ENCODE assay signal across 27 cellular contexts in genomic region chr11:121927789-121928188, GRCh38.
"Had no signal": no experiment of that assay in that cellular context is flagged by ENCODE, and none has a peak within 500 bp of the region (broad histone marks: within the 10 kb centered on the region; RNA-seq: fewer than 3 reads in every experiment).

No MANE protein-coding gene starts in this region.

- H3K27ac ChIP-seq: esophagus squamous epithelium, VCaP had no signal

- H3K36me3 Mint-ChIP-seq: activated naive CD4-positive, alpha-beta T cell treated with anti-CD3 and anti-CD28 coated beads, Interleukin-2, amount 10 ng/mL, durations not matched to agents 7 days and 5 days; activated naive CD4-positive, alpha-beta T cell treated with anti-CD3 and anti-CD28 coated beads, Interleukin-2, amount 50 U/mL, for 72 hours; activated naive CD8-positive, alpha-beta T cell treated with anti-CD3 and anti-CD28 coated beads, Interleukin-2, amount 10 ng/mL, durations not matched to agents 7 days and 5 days; WTC11 had no signal

- H3K9me3 ChIP-seq: esophagus squamous epithelium had no signal

- H3K27ac Mint-ChIP-seq: activated CD4-positive, alpha-beta memory T cell treated with anti-CD3 and anti-CD28 coated beads, Interleukin-2, amount 10 ng/mL, durations not matched to agents 7 days and 5 days; activated CD4-positive, alpha-beta T cell treated with anti-CD3 and anti-CD28 coated beads, Interleukin-2, amount 10 ng/mL, durations not matched to agents 7 days and 5 days; activated naive CD4-positive, alpha-beta T cell treated with anti-CD3 and anti-CD28 coated beads, Interleukin-2, amount 10 ng/mL, durations not matched to agents 7 days and 5 days; activated naive CD4-positive, alpha-beta T cell treated with anti-CD3 and anti-CD28 coated beads, Interleukin-2, amount 50 U/mL, for 72 hours; activated naive CD8-positive, alpha-beta T cell treated with anti-CD3 and anti-CD28 coated beads, Interleukin-2, amount 10 ng/mL, durations not matched to agents 7 days and 5 days; activated T-cell treated with anti-CD3 and anti-CD28 coated beads, Interleukin-2, amount 50 U/mL, for 24 hours; activated T-cell treated with anti-CD3 and anti-CD28 coated beads, Interleukin-2, amount 50 U/mL, for 72 hours; effector memory CD8-positive, alpha-beta T cell; WTC11 had no signal

- H3K4me3 Mint-ChIP-seq: activated CD4-positive, alpha-beta memory T cell treated with anti-CD3 and anti-CD28 coated beads, Interleukin-2, amount 10 ng/mL, durations not matched to agents 7 days and 5 days; activated CD4-positive, alpha-beta T cell treated with anti-CD3 and anti-CD28 coated beads, Interleukin-2, amount 10 ng/mL, durations not matched to agents 7 days and 5 days; activated naive CD4-positive, alpha-beta T cell treated with anti-CD3 and anti-CD28 coated beads, Interleukin-2, amount 10 ng/mL, durations not matched to agents 7 days and 5 days; activated naive CD8-positive, alpha-beta T cell treated with anti-CD3 and anti-CD28 coated beads, Interleukin-2, amount 10 ng/mL, durations not matched to agents 7 days and 5 days; activated T-cell treated with anti-CD3 and anti-CD28 coated beads, Interleukin-2, amount 50 U/mL, for 24 hours; activated T-cell treated with anti-CD3 and anti-CD28 coated beads, Interleukin-2, amount 50 U/mL, for 72 hours; effector memory CD8-positive, alpha-beta T cell; WTC11 had no signal

- H3K9me3 Mint-ChIP-seq: activated CD4-positive, alpha-beta memory T cell treated with anti-CD3 and anti-CD28 coated beads, Interleukin-2, amount 10 ng/mL, durations not matched to agents 7 days and 5 days; activated CD4-positive, alpha-beta T cell treated with anti-CD3 and anti-CD28 coated beads, Interleukin-2, amount 10 ng/mL, durations not matched to agents 7 days and 5 days; activated naive CD4-positive, alpha-beta T cell treated with anti-CD3 and anti-CD28 coated beads, Interleukin-2, amount 10 ng/mL, durations not matched to agents 7 days and 5 days; activated naive CD4-positive, alpha-beta T cell treated with anti-CD3 and anti-CD28 coated beads, Interleukin-2, amount 50 U/mL, for 72 hours; activated naive CD8-positive, alpha-beta T cell treated with anti-CD3 and anti-CD28 coated beads, Interleukin-2, amount 10 ng/mL, durations not matched to agents 7 days and 5 days; activated T-cell treated with anti-CD3 and anti-CD28 coated beads, Interleukin-2, amount 50 U/mL, for 24 hours; activated T-cell treated with anti-CD3 and anti-CD28 coated beads, Interleukin-2, amount 50 U/mL, for 72 hours had no signal

- H3K27me3 ChIP-seq: esophagus squamous epithelium had no signal

- H3K4me3 ChIP-seq: esophagus squamous epithelium had no signal

- ATAC-seq: activated naive CD4-positive, alpha-beta T cell treated with anti-CD3 and anti-CD28 coated beads, Interleukin-2, amount 50 U/mL, for 72 hours; activated T-cell treated with anti-CD3 and anti-CD28 coated beads, Interleukin-2, amount 50 U/mL, for 72 hours; effector memory CD8-positive, alpha-beta T cell had no signal

- DNase-seq: activated CD4-positive, alpha-beta memory T cell treated with anti-CD3 and anti-CD28 coated beads, Interleukin-2, amount 10 ng/mL, durations not matched to agents 7 days and 5 days; activated CD4-positive, alpha-beta T cell treated with anti-CD3 and anti-CD28 coated beads for 1 hour; activated CD4-positive, alpha-beta T cell treated with anti-CD3 and anti-CD28 coated beads for 4 hours; activated CD4-positive, alpha-beta T cell treated with anti-CD3 and anti-CD28 coated beads, Interleukin-2, amount 10 ng/mL, durations not matched to agents 7 days and 5 days; activated CD4-positive, alpha-beta T cell treated with anti-CD3 and anti-CD28 coated beads, Interleukin-2, amount 50 U/mL, for 4 hours; activated CD8-positive, alpha-beta memory T cell treated with anti-CD3 and anti-CD28 coated beads, Interleukin-2, amount 50 U/mL, for 48 hours; activated gamma-delta T cell; activated naive CD4-positive, alpha-beta T cell; activated naive CD4-positive, alpha-beta T cell treated with anti-CD3 and anti-CD28 coated beads, Interleukin-2, amount 10 ng/mL, durations not matched to agents 7 days and 5 days; activated naive CD8-positive, alpha-beta T cell treated with anti-CD3 and anti-CD28 coated beads, Interleukin-2, amount 10 ng/mL, durations not matched to agents 7 days and 5 days; activated T-cell treated with anti-CD3 and anti-CD28 coated beads for 4 hours; activated T-cell treated with anti-CD3 and anti-CD28 coated beads, Interleukin-2, amount 50 U/mL, for 24 hours; activated T-cell treated with anti-CD3 and anti-CD28 coated beads, Interleukin-2, amount 50 U/mL, for 72 hours; anterior cingulate cortex; caudate nucleus; cortex of kidney; dermis blood vessel endothelial cell; effector CD4-positive, alpha-beta T cell; effector memory CD8-positive, alpha-beta T cell; erythroblast; esophagus squamous epithelium; foreskin melanocyte; head of caudate nucleus; T-helper 2 cell had no signal

- H3K36me3 ChIP-seq: esophagus squamous epithelium had no signal

- H3K4me1 Mint-ChIP-seq: activated CD4-positive, alpha-beta memory T cell treated with anti-CD3 and anti-CD28 coated beads, Interleukin-2, amount 10 ng/mL, durations not matched to agents 7 days and 5 days; activated CD4-positive, alpha-beta T cell treated with anti-CD3 and anti-CD28 coated beads, Interleukin-2, amount 10 ng/mL, durations not matched to agents 7 days and 5 days; activated naive CD4-positive, alpha-beta T cell treated with anti-CD3 and anti-CD28 coated beads, Interleukin-2, amount 10 ng/mL, durations not matched to agents 7 days and 5 days; activated naive CD8-positive, alpha-beta T cell treated with anti-CD3 and anti-CD28 coated beads, Interleukin-2, amount 10 ng/mL, durations not matched to agents 7 days and 5 days had no signal

- H3K27me3 Mint-ChIP-seq: activated CD4-positive, alpha-beta memory T cell treated with anti-CD3 and anti-CD28 coated beads, Interleukin-2, amount 10 ng/mL, durations not matched to agents 7 days and 5 days; activated naive CD4-positive, alpha-beta T cell treated with anti-CD3 and anti-CD28 coated beads, Interleukin-2, amount 10 ng/mL, durations not matched to agents 7 days and 5 days had no signal
